In the genomic region with DNA sequence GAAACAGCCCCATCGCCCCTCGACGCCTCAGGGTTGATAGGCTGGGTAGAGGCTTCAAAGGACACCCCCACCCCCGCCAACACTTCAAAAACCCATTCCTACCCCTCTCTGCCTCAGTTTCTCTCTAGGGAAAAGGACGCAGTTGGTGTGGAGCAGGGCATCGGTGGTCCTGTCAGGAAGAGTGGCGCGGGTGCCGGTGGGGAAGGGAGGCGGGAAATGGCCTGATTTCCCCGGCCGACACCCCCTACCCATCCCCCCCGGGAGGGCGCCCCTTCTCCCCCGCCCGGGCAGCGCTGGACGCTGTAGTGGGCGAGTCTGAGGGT, we compare ENCODE assay signal across 8 cellular contexts. TPM values are rescaled to one million over a fixed set of nuclear protein-coding genes. Genes with fewer than 3 reads are reported as not detected.
DNase-seq lines count a peak whose midpoint lies in the region; ATAC-seq and TF ChIP-seq lines count a peak whose summit lies in the region.

No MANE protein-coding gene starts in this region.

- H3K27me3 ChIP-seq in HL-60 (ENCODE audit: insufficient read depth, poor library complexity, severe bottlenecking), result no peaks in the 10 kb centered on the region

- TF ChIP-seq CTCF in HL-60 (IDR thresholded peaks at IDR 0.05; ENCODE audit: insufficient read depth, low read length) (no peak), choroid plexus epithelial cell (conservative IDR thresholded peaks at IDR 0.05; ENCODE audit: low read depth, low read length) (no peak)

- H3K4me1 Mint-ChIP-seq in natural killer cell treated with Interleukin-12 subunit alpha and Interleukin-12 subunit beta and Interleukin-15 and Interleukin-18, amount 100 ng/mL, for 72 hours (ENCODE audit: low read depth in 2 of 2), result peaks cover 20 to 24% of the 10 kb centered on the region in 2 donors

- H3K27me3 Mint-ChIP-seq in natural killer cell treated with Interleukin-12 subunit alpha and Interleukin-12 subunit beta and Interleukin-15 and Interleukin-18, amount 100 ng/mL, for 72 hours, result no peaks in the 10 kb centered on the region

- H3K27ac Mint-ChIP-seq in natural killer cell treated with Interleukin-12 subunit alpha and Interleukin-12 subunit beta and Interleukin-15 and Interleukin-18, amount 100 ng/mL, for 72 hours, result no peak overlapping the region

- H3K4me3 Mint-ChIP-seq in natural killer cell treated with Interleukin-12 subunit alpha and Interleukin-12 subunit beta and Interleukin-15 and Interleukin-18, amount 100 ng/mL, for 72 hours, result peak overlapping the region; percentile 93

- H3K4me3 ChIP-seq in HL-60 (replicated peaks; ENCODE audit: insufficient read depth, low read length) (peak overlapping the region; percentile 60), choroid plexus epithelial cell (ENCODE audit: low read depth, low read length) (peak overlapping the region; percentile 81)

- H3K36me3 Mint-ChIP-seq in natural killer cell treated with Interleukin-12 subunit alpha and Interleukin-12 subunit beta and Interleukin-15 and Interleukin-18, amount 100 ng/mL, for 72 hours, result no peaks in the 10 kb centered on the region

- H3K9me3 Mint-ChIP-seq in natural killer cell treated with Interleukin-12 subunit alpha and Interleukin-12 subunit beta and Interleukin-15 and Interleukin-18, amount 100 ng/mL, for 72 hours, result no peaks in the 10 kb centered on the region

- peak; percentile 12 for ATAC-seq in GM18867 (IDR thresholded peaks at IDR 0.05; ENCODE audit: unreplicated experiment)
- no peak for ATAC-seq in natural killer cell treated with Interleukin-12 subunit alpha and Interleukin-12 subunit beta and Interleukin-15 and Interleukin-18, amount 100 ng/mL, for 72 hours

- DNase-seq in HL-60 (ENCODE audit: low read depth in 1 of 2, low spot score in 1 of 2) (no peak), choroid plexus epithelial cell (ENCODE audit: low read depth) (no peak), GF-D8 (lab: John Stamatoyannopoulos, UW) (no peak), NCI-H2227 treated with DMSO at 0.1 percent for 48 hours (lab: John Stamatoyannopoulos, UW) (no peak), SIG-M5 (lab: John Stamatoyannopoulos, UW) (no peak), DMS114 treated with DMSO at 0.1 percent for 48 hours (lab: John Stamatoyannopoulos, UW; ENCODE audit: unreplicated experiment) (no peak)
- no peak for DNase-seq in natural killer cell treated with Interleukin-12 subunit alpha and Interleukin-12 subunit beta and Interleukin-15 and Interleukin-18, amount 100 ng/mL, for 72 hours (ENCODE audit: low spot score)

- H3K27ac ChIP-seq in HL-60 (replicated peaks), result no peak overlapping the region

RNA-seq across cellular contexts. Expression of gene NRSN2, which starts 0.4 kb away (rescaled TPM):
- total RNA-seq in natural killer cell treated with Interleukin-12 subunit alpha and Interleukin-12 subunit beta and Interleukin-15 and Interleukin-18, amount 100 ng/mL, for 72 hours, result 1 to 10 TPM; 3.6 to 5.5 TPM

RNA-seq across cellular contexts. Expression of gene SOX12, which starts 21.9 kb away (rescaled TPM):
- 1 to 10 TPM in 1 of 2 donors, under 1 TPM in 1; 0.36 to 1.5 TPM for total RNA-seq in natural killer cell treated with Interleukin-12 subunit alpha and Interleukin-12 subunit beta and Interleukin-15 and Interleukin-18, amount 100 ng/mL, for 72 hours

RNA-seq across cellular contexts. Expression of gene TRIB3, which starts 33.3 kb away (rescaled TPM):
- total RNA-seq in natural killer cell treated with Interleukin-12 subunit alpha and Interleukin-12 subunit beta and Interleukin-15 and Interleukin-18, amount 100 ng/mL, for 72 hours, result 10 to 100 TPM; 18.0 to 21.6 TPM

RNA-seq across cellular contexts. Expression of gene ZCCHC3, which starts 49.9 kb away (rescaled TPM):
- total RNA-seq in natural killer cell treated with Interleukin-12 subunit alpha and Interleukin-12 subunit beta and Interleukin-15 and Interleukin-18, amount 100 ng/mL, for 72 hours, result 10 to 100 TPM; 18.7 to 20.6 TPM

RNA-seq across cellular contexts. Expression of gene C20orf96, which starts 56.7 kb away (rescaled TPM):
- 1 to 10 TPM; 2.0 to 6.2 TPM for total RNA-seq in natural killer cell treated with Interleukin-12 subunit alpha and Interleukin-12 subunit beta and Interleukin-15 and Interleukin-18, amount 100 ng/mL, for 72 hours
